In the genomic region with DNA sequence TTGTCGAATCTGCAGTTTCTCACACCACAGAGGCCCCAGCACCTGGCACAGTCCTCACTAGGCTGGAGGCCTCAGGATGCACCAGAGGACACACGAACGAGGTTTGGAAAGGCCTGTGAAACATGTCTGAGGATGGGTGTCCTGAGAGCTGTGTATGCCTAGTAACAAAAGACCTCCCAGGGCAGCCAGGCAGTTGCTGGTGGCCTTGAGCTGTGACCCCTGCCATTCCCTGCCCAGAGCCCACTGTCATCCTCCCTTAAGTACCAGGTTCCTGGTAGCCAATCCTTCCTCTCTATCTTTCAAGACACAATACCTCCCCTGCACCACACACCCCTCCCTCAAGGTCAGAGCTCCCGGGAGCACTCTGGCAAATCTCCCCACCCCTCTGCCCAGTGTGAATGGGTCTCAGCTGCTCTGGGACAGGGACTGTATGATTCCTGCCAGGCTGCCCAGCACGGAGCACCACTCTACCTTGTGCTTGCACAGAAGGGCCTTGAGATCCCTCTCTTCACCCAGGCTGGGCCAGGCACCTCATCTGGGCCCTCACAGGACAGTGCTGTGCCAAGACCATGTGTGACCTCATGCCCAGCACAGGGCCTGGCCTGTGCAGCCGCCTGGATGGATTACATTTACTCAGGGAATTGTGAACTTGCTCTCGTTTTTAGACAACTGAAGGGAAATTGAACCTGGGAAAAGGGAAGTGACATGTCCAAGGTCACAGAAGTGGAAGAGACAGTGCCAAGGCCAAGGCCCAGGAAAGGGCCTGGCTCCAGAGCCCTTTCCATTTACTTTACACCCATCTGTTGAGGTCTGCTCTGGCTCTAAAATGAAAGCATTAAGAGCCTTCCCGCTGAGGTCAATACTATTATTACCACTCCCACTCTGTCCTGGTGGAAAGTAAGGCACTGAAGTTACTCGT, we compare ENCODE assay signal across 1 cellular context.
TF ChIP-seq lines count a peak whose summit lies in the region.

No MANE protein-coding gene starts in this region.

TF ChIP-seq in GM23338, 12 proteins besides CTCF, POLR2A, EP300 and RAD21 (continued from another document):
- TF ChIP-seq, protein P1, sequence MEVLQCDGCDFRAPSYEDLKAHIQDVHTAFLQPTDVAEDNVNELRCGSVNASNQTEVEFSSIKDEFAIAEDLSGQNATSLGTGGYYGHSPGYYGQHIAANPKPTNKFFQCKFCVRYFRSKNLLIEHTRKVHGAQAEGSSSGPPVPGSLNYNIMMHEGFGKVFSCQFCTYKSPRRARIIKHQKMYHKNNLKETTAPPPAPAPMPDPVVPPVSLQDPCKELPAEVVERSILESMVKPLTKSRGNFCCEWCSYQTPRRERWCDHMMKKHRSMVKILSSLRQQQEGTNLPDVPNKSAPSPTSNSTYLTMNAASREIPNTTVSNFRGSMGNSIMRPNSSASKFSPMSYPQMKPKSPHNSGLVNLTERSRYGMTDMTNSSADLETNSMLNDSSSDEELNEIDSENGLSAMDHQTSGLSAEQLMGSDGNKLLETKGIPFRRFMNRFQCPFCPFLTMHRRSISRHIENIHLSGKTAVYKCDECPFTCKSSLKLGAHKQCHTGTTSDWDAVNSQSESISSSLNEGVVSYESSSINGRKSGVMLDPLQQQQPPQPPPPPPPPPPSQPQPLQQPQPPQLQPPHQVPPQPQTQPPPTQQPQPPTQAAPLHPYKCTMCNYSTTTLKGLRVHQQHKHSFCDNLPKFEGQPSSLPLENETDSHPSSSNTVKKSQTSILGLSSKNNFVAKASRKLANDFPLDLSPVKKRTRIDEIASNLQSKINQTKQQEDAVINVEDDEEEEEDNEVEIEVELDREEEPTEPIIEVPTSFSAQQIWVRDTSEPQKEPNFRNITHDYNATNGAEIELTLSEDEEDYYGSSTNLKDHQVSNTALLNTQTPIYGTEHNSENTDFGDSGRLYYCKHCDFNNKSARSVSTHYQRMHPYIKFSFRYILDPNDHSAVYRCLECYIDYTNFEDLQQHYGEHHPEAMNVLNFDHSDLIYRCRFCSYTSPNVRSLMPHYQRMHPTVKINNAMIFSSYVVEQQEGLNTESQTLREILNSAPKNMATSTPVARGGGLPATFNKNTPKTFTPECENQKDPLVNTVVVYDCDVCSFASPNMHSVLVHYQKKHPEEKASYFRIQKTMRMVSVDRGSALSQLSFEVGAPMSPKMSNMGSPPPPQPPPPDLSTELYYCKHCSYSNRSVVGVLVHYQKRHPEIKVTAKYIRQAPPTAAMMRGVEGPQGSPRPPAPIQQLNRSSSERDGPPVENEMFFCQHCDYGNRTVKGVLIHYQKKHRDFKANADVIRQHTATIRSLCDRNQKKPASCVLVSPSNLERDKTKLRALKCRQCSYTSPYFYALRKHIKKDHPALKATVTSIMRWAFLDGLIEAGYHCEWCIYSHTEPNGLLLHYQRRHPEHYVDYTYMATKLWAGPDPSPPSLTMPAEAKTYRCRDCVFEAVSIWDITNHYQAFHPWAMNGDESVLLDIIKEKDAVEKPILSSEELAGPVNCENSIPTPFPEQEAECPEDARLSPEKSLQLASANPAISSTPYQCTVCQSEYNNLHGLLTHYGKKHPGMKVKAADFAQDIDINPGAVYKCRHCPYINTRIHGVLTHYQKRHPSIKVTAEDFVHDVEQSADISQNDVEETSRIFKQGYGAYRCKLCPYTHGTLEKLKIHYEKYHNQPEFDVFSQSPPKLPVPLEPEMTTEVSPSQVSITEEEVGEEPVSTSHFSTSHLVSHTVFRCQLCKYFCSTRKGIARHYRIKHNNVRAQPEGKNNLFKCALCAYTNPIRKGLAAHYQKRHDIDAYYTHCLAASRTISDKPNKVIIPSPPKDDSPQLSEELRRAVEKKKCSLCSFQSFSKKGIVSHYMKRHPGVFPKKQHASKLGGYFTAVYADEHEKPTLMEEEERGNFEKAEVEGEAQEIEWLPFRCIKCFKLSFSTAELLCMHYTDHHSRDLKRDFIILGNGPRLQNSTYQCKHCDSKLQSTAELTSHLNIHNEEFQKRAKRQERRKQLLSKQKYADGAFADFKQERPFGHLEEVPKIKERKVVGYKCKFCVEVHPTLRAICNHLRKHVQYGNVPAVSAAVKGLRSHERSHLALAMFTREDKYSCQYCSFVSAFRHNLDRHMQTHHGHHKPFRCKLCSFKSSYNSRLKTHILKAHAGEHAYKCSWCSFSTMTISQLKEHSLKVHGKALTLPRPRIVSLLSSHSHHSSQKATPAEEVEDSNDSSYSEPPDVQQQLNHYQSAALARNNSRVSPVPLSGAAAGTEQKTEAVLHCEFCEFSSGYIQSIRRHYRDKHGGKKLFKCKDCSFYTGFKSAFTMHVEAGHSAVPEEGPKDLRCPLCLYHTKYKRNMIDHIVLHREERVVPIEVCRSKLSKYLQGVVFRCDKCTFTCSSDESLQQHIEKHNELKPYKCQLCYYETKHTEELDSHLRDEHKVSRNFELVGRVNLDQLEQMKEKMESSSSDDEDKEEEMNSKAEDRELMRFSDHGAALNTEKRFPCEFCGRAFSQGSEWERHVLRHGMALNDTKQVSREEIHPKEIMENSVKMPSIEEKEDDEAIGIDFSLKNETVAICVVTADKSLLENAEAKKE (CRISPR knock-in tag; IDR thresholded peaks at IDR 0.05) = no peak
- no peak for TF ChIP-seq JUNB (IDR thresholded peaks at IDR 0.05; ENCODE audit: unreplicated experiment)
- TF ChIP-seq, protein P2, sequence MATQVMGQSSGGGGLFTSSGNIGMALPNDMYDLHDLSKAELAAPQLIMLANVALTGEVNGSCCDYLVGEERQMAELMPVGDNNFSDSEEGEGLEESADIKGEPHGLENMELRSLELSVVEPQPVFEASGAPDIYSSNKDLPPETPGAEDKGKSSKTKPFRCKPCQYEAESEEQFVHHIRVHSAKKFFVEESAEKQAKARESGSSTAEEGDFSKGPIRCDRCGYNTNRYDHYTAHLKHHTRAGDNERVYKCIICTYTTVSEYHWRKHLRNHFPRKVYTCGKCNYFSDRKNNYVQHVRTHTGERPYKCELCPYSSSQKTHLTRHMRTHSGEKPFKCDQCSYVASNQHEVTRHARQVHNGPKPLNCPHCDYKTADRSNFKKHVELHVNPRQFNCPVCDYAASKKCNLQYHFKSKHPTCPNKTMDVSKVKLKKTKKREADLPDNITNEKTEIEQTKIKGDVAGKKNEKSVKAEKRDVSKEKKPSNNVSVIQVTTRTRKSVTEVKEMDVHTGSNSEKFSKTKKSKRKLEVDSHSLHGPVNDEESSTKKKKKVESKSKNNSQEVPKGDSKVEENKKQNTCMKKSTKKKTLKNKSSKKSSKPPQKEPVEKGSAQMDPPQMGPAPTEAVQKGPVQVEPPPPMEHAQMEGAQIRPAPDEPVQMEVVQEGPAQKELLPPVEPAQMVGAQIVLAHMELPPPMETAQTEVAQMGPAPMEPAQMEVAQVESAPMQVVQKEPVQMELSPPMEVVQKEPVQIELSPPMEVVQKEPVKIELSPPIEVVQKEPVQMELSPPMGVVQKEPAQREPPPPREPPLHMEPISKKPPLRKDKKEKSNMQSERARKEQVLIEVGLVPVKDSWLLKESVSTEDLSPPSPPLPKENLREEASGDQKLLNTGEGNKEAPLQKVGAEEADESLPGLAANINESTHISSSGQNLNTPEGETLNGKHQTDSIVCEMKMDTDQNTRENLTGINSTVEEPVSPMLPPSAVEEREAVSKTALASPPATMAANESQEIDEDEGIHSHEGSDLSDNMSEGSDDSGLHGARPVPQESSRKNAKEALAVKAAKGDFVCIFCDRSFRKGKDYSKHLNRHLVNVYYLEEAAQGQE (IDR thresholded peaks at IDR 0.05; ENCODE audit: unreplicated experiment) = no peak
- TF ChIP-seq, protein P3, sequence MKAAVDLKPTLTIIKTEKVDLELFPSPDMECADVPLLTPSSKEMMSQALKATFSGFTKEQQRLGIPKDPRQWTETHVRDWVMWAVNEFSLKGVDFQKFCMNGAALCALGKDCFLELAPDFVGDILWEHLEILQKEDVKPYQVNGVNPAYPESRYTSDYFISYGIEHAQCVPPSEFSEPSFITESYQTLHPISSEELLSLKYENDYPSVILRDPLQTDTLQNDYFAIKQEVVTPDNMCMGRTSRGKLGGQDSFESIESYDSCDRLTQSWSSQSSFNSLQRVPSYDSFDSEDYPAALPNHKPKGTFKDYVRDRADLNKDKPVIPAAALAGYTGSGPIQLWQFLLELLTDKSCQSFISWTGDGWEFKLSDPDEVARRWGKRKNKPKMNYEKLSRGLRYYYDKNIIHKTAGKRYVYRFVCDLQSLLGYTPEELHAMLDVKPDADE (IDR thresholded peaks at IDR 0.05) = no peak
- no peak for TF ChIP-seq ZNF331 (CRISPR knock-in tag; IDR thresholded peaks at IDR 0.05; ENCODE audit: low read depth)
- TF ChIP-seq CREB1 (CRISPR knock-in tag; IDR thresholded peaks at IDR 0.05; ENCODE audit: low read depth) = no peak
- TF ChIP-seq EZH2 (IDR thresholded peaks at IDR 0.05; ENCODE audit: low read depth, unreplicated experiment) = no peak
- TF ChIP-seq POLR2AphosphoS5 (IDR thresholded peaks at IDR 0.05; ENCODE audit: low read depth) = no peak
- no peak for TF ChIP-seq ZNF114 (CRISPR knock-in tag; IDR thresholded peaks at IDR 0.05)
